Comparison of ENCODE assay signal across 1 cellular context in the genomic region with DNA sequence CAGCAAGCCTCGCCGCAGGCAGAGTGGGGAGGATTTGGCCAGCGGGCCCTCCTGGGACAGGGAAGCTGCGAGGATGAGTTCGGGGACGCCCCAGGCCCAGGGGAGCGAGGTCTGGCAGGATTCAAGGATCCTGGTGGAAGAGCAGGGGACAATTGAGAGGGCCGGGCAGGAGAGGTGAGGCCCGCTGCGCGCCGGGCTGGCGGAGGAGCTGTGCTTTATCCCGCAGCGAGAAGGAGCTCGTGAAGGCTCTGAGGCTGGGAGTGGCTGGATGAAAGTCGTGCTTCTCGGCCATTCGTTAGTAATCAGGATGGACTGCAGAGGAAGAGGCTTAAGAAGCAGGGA.
TF ChIP-seq lines count a peak whose summit lies in the region.

No MANE protein-coding gene starts in this region.

TF ChIP-seq in WTC11, 78 proteins besides CTCF, POLR2A, EP300 and RAD21 (continued from another document):
- TF ChIP-seq, protein P1, sequence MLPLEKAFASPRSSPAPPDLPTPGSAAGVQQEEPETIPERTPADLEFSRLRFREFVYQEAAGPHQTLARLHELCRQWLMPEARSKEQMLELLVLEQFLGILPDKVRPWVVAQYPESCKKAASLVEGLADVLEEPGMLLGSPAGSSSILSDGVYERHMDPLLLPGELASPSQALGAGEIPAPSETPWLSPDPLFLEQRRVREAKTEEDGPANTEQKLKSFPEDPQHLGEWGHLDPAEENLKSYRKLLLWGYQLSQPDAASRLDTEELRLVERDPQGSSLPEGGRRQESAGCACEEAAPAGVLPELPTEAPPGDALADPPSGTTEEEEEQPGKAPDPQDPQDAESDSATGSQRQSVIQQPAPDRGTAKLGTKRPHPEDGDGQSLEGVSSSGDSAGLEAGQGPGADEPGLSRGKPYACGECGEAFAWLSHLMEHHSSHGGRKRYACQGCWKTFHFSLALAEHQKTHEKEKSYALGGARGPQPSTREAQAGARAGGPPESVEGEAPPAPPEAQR (CRISPR knock-in tag; IDR thresholded peaks at IDR 0.05) = no peak
- TF ChIP-seq, protein P2, sequence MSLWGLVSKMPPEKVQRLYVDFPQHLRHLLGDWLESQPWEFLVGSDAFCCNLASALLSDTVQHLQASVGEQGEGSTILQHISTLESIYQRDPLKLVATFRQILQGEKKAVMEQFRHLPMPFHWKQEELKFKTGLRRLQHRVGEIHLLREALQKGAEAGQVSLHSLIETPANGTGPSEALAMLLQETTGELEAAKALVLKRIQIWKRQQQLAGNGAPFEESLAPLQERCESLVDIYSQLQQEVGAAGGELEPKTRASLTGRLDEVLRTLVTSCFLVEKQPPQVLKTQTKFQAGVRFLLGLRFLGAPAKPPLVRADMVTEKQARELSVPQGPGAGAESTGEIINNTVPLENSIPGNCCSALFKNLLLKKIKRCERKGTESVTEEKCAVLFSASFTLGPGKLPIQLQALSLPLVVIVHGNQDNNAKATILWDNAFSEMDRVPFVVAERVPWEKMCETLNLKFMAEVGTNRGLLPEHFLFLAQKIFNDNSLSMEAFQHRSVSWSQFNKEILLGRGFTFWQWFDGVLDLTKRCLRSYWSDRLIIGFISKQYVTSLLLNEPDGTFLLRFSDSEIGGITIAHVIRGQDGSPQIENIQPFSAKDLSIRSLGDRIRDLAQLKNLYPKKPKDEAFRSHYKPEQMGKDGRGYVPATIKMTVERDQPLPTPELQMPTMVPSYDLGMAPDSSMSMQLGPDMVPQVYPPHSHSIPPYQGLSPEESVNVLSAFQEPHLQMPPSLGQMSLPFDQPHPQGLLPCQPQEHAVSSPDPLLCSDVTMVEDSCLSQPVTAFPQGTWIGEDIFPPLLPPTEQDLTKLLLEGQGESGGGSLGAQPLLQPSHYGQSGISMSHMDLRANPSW (CRISPR knock-in tag; conservative IDR thresholded peaks at IDR 0.05; ENCODE audit: low read depth) = no peak
- TF ChIP-seq, protein P3, sequence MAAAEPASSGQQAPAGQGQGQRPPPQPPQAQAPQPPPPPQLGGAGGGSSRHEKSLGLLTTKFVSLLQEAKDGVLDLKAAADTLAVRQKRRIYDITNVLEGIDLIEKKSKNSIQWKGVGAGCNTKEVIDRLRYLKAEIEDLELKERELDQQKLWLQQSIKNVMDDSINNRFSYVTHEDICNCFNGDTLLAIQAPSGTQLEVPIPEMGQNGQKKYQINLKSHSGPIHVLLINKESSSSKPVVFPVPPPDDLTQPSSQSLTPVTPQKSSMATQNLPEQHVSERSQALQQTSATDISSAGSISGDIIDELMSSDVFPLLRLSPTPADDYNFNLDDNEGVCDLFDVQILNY (CRISPR knock-in tag; IDR thresholded peaks at IDR 0.05) = no peak
- TF ChIP-seq, protein P4, sequence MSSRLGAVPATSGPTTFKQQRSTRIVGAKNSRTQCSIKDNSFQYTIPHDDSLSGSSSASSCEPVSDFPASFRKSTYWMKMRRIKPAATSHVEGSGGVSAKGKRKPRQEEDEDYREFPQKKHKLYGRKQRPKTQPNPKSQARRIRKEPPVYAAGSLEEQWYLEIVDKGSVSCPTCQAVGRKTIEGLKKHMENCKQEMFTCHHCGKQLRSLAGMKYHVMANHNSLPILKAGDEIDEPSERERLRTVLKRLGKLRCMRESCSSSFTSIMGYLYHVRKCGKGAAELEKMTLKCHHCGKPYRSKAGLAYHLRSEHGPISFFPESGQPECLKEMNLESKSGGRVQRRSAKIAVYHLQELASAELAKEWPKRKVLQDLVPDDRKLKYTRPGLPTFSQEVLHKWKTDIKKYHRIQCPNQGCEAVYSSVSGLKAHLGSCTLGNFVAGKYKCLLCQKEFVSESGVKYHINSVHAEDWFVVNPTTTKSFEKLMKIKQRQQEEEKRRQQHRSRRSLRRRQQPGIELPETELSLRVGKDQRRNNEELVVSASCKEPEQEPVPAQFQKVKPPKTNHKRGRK (CRISPR knock-in tag; IDR thresholded peaks at IDR 0.05; ENCODE audit: borderline replicate concordance) = no peak
- no peak for TF ChIP-seq SOX15 (CRISPR knock-in tag; IDR thresholded peaks at IDR 0.05)
- TF ChIP-seq, protein P5, sequence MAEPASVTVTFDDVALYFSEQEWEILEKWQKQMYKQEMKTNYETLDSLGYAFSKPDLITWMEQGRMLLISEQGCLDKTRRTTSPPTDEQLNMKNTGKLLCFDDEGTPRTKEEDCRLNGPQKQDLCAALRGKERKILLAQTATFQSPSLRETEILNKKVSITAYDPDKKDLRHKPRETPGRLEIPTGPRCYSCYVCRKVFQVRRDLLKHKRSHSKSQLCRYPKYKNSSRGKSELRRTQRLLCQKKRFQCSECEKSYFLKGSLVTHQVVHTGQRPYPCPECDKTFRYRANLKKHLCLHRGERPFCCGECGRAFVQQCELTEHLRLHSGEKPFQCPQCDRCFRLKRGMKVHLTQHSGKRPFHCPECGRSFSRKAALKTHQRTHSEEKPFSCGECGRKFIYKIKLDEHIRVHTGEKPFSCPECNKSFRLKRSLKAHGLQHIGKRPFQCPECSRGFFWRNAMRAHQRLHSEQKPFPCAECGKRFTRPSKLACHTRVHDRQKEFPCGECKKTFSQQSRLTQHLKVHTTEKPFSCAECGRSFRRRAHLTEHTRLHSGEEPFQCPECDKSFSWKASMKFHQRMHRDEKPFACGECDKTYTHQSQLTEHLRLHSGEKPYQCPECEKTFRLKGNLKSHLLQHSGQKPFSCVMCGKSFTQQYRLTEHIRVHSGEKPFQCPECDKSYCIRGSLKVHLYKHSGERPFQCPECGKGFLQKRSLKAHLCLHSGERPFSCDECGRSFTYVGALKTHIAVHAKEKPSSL (CRISPR knock-in tag; conservative IDR thresholded peaks at IDR 0.05) = no peak
- TF ChIP-seq, protein P6, sequence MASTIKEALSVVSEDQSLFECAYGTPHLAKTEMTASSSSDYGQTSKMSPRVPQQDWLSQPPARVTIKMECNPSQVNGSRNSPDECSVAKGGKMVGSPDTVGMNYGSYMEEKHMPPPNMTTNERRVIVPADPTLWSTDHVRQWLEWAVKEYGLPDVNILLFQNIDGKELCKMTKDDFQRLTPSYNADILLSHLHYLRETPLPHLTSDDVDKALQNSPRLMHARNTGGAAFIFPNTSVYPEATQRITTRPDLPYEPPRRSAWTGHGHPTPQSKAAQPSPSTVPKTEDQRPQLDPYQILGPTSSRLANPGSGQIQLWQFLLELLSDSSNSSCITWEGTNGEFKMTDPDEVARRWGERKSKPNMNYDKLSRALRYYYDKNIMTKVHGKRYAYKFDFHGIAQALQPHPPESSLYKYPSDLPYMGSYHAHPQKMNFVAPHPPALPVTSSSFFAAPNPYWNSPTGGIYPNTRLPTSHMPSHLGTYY (CRISPR knock-in tag; IDR thresholded peaks at IDR 0.05) = no peak
- TF ChIP-seq, protein P7, sequence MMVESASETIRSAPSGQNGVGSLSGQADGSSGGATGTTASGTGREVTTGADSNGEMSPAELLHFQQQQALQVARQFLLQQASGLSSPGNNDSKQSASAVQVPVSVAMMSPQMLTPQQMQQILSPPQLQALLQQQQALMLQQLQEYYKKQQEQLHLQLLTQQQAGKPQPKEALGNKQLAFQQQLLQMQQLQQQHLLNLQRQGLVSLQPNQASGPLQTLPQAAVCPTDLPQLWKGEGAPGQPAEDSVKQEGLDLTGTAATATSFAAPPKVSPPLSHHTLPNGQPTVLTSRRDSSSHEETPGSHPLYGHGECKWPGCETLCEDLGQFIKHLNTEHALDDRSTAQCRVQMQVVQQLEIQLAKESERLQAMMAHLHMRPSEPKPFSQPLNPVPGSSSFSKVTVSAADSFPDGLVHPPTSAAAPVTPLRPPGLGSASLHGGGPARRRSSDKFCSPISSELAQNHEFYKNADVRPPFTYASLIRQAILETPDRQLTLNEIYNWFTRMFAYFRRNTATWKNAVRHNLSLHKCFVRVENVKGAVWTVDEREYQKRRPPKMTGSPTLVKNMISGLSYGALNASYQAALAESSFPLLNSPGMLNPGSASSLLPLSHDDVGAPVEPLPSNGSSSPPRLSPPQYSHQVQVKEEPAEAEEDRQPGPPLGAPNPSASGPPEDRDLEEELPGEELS (CRISPR knock-in tag; IDR thresholded peaks at IDR 0.05) = no peak
